Comparison of ENCODE assay signal across 8 cellular contexts in genomic region chr12:116319316-116319715, GRCh38. TPM values are rescaled to one million over a fixed set of nuclear protein-coding genes. Genes with fewer than 3 reads are reported as not detected.
DNase-seq lines count a peak whose midpoint lies in the region; ATAC-seq and TF ChIP-seq lines count a peak whose summit lies in the region.

No MANE protein-coding gene starts in this region.

- H3K9me3 Mint-ChIP-seq in mesothelial cell of epicardium, result no peaks in the 10 kb centered on the region

- H3K4me3 ChIP-seq in adipocyte (ENCODE audit: low read length) (peak overlapping the region; percentile 67), uterus (no peak overlapping the region), Peyer's patch (no peak overlapping the region)

- no peak for TF ChIP-seq POLR2A in uterus (IDR thresholded peaks at IDR 0.05)
- TF ChIP-seq POLR2A in Peyer's patch (IDR thresholded peaks at IDR 0.05), result no peak

- H3K27ac ChIP-seq in uterus, result peak overlapping the region; percentile 79 to 87
- H3K27ac ChIP-seq in Peyer's patch, result peak overlapping the region in 2 of 4 donors; percentile 31 to 77

- peaks cover 28% of the 10 kb centered on the region for H3K4me1 Mint-ChIP-seq in mesothelial cell of epicardium

- H3K4me3 Mint-ChIP-seq in mesothelial cell of epicardium, result no peak overlapping the region

- H3K27me3 ChIP-seq in adipocyte (replicated peaks; ENCODE audit: control insufficient read depth, insufficient read depth, low read length) (no peaks in the 10 kb centered on the region), uterus (no peaks in the 10 kb centered on the region), Peyer's patch (no peaks in the 10 kb centered on the region)

- no peak for TF ChIP-seq CTCF in mesothelial cell of epicardium (IDR thresholded peaks at IDR 0.05; ENCODE audit: unreplicated experiment)
- TF ChIP-seq CTCF in uterus (IDR thresholded peaks at IDR 0.05), result no peak
- no peak for TF ChIP-seq CTCF in Peyer's patch (IDR thresholded peaks at IDR 0.05)

- H3K27me3 Mint-ChIP-seq in mesothelial cell of epicardium (ENCODE audit: low read depth), result peaks cover 1% of the 10 kb centered on the region

- ATAC-seq in Right ventricle myocardium superior (ENCODE audit: poor library complexity), result peak; percentile 14

- CTCF ChIA-PET in HEK293T (lab: Yijun Ruan, JAX), result no interaction called here

- POLR2A ChIA-PET in HEK293T (lab: Yijun Ruan, JAX), result no interaction called here

- H3K27ac Mint-ChIP-seq in mesothelial cell of epicardium, result peak overlapping the region; percentile 49

- intact Hi-C loops in Right ventricle myocardium superior (cut with DNase I) (no loop called here), cardiac septum (cut with DNase I) (no loop called here), uterus (cut with DNase I; ENCODE audit: low total_unique reads) (no loop called here)

- H3K9ac ChIP-seq in adipocyte (ENCODE audit: low read length), result peak overlapping the region; percentile 84

- H3K9me3 ChIP-seq in adipocyte (ENCODE audit: control insufficient read depth, low read length) (peaks cover 3% of the 10 kb centered on the region), uterus (no peaks in the 10 kb centered on the region), Peyer's patch (no peaks in the 10 kb centered on the region)

- H3K36me3 ChIP-seq in adipocyte (ENCODE audit: control insufficient read depth, insufficient read depth, low read length, severe bottlenecking) (no peaks in the 10 kb centered on the region), uterus (no peaks in the 10 kb centered on the region), Peyer's patch (no peaks in the 10 kb centered on the region)

- no peaks in the 10 kb centered on the region for H3K36me3 Mint-ChIP-seq in mesothelial cell of epicardium

- H3K4me1 ChIP-seq in adipocyte (ENCODE audit: control insufficient read depth, insufficient read depth, low read length), result peaks cover 25% of the 10 kb centered on the region
- peaks cover 17 to 22% of the 10 kb centered on the region in 2 donors for H3K4me1 ChIP-seq in uterus
- H3K4me1 ChIP-seq in Peyer's patch, result peaks cover 0 to 15% (median 2%) of the 10 kb centered on the region in 4 donors

- DNase-seq in Right ventricle myocardium superior, result no peak
- no peak for DNase-seq in cardiac septum (ENCODE audit: low spot score)
- peak; percentile 34 for DNase-seq in adipocyte (ENCODE audit: low read depth)
- no peak for DNase-seq in mesothelial cell of epicardium (ENCODE audit: low spot score in 2 of 2, unreplicated experiment in 2 of 2)
- DNase-seq in uterus, result peak in 1 of 2 donors; percentile 24
- no peak for DNase-seq in putamen (ENCODE audit: low spot score)
- no peak for DNase-seq in HEK293T (ENCODE audit: extremely low spot score)
- no peak for DNase-seq in Peyer's patch

TF ChIP-seq in HEK293T, 16 proteins besides CTCF, POLR2A, EP300 and RAD21:
- TF ChIP-seq NFRKB (IDR thresholded peaks at IDR 0.05) (no peak), PKNOX1 (IDR thresholded peaks at IDR 0.05) (no peak), HDGF (IDR thresholded peaks at IDR 0.05; ENCODE audit: borderline replicate concordance) (no peak), CTBP1 (IDR thresholded peaks at IDR 0.05; ENCODE audit: borderline replicate concordance) (no peak), FOXM1 (IDR thresholded peaks at IDR 0.05; ENCODE audit: borderline replicate concordance) (no peak), ELF4 (IDR thresholded peaks at IDR 0.05) (no peak), L3MBTL2 (conservative IDR thresholded peaks at IDR 0.05) (no peak), TARDBP (IDR thresholded peaks at IDR 0.05) (no peak)

RNA-seq across cellular contexts. Expression of gene MED13L, which starts 41.8 kb away (rescaled TPM):
- total RNA-seq in Right ventricle myocardium superior (57.7 TPM), cardiac septum (74.5 TPM), mesothelial cell of epicardium (174 to 179 TPM (median 178 TPM) in 3 replicates), uterus (100 to 1,000 TPM; 189 to 314 (median 254) TPM), Peyer's patch (100 to 1,000 TPM; 127 to 181 (median 145) TPM)
